8 cellular contexts compared by ENCODE assay signal in genomic region chr4:110631582-110632505, GRCh38. TPM values are rescaled to one million over a fixed set of nuclear protein-coding genes. Genes with fewer than 3 reads are reported as not detected.
DNase-seq lines count a peak whose midpoint lies in the region; ATAC-seq and TF ChIP-seq lines count a peak whose summit lies in the region.

No MANE protein-coding gene starts in this region.

- no peak overlapping the region for H3K4me3 ChIP-seq in CD4-positive, CD25-positive, alpha-beta regulatory T cell (ENCODE audit: low read depth, low read length)
- H3K4me3 ChIP-seq in adipocyte (ENCODE audit: low read length) = peak overlapping the region; percentile 81
- H3K4me3 ChIP-seq in right atrium auricular region = peak overlapping the region in 1 of 2 donors; percentile 40
- H3K4me3 ChIP-seq in prostate gland = peak overlapping the region in 1 of 2 donors; percentile 3

- intact Hi-C loops in prostate gland (cut with DNase I) = loop anchor here (2.0 to 5.0 kb wide), 2 partner anchors 843 to 1000 kb away; no protein-coding TSS in a partner anchor

- H3K9me3 ChIP-seq in CD4-positive, CD25-positive, alpha-beta regulatory T cell (ENCODE audit: control insufficient read depth in 2 of 2, low read length in 2 of 2) = no peaks in the 10 kb centered on the region
- H3K9me3 ChIP-seq in adipocyte (ENCODE audit: control insufficient read depth, low read length) (no peaks in the 10 kb centered on the region), right atrium auricular region (no peaks in the 10 kb centered on the region), prostate gland (no peaks in the 10 kb centered on the region)

- WGBS in prostate gland = 9% methylated on average over 63 of the region's 63 CpGs

- peaks cover 51% of the 10 kb centered on the region for H3K27me3 ChIP-seq in CD4-positive, CD25-positive, alpha-beta regulatory T cell (ENCODE audit: control insufficient read depth, insufficient read depth, low read length)
- peaks cover 27% of the 10 kb centered on the region for H3K27me3 ChIP-seq in adipocyte (replicated peaks; ENCODE audit: control insufficient read depth, insufficient read depth, low read length)
- peaks cover 58 to 74% of the 10 kb centered on the region in 2 donors for H3K27me3 ChIP-seq in right atrium auricular region
- peaks cover 76% of the 10 kb centered on the region for H3K27me3 ChIP-seq in prostate gland (replicated peaks; ENCODE audit: insufficient read depth)

- H3K4me1 ChIP-seq in CD4-positive, CD25-positive, alpha-beta regulatory T cell (ENCODE audit: control insufficient read depth, insufficient read depth, low read length, poor library complexity, severe bottlenecking) = peaks cover 8% of the 10 kb centered on the region
- H3K4me1 ChIP-seq in adipocyte (ENCODE audit: control insufficient read depth, insufficient read depth, low read length) (peaks cover 6% of the 10 kb centered on the region), right atrium auricular region (peaks cover 0 to 30% of the 10 kb centered on the region in 2 donors), prostate gland (replicated peaks) (no peaks in the 10 kb centered on the region)

- H3K9me3 Mint-ChIP-seq in CD4-positive, CD25-positive, alpha-beta regulatory T cell = peaks cover 0 to 35% (median 3%) of the 10 kb centered on the region in 7 donors

- no peak for TF ChIP-seq POLR2A in prostate gland (IDR thresholded peaks at IDR 0.05)

- H3K27ac Mint-ChIP-seq in CD4-positive, CD25-positive, alpha-beta regulatory T cell = no peak overlapping the region

- H3K36me3 Mint-ChIP-seq in CD4-positive, CD25-positive, alpha-beta regulatory T cell = peaks cover 3% of the 10 kb centered on the region

- peak in 1 of 3 donors; percentile 66 for DNase-seq in CD4-positive, CD25-positive, alpha-beta regulatory T cell
- peak; percentile 79 for DNase-seq in NCI-H460 (ENCODE audit: extremely low read depth, low read depth)
- peak; percentile 94 for DNase-seq in adipocyte (ENCODE audit: low read depth)
- no peak for DNase-seq in right atrium auricular region (ENCODE audit: low spot score)
- peak; percentile 44 for DNase-seq in prostate gland (ENCODE audit: low spot score)
- DNase-seq in activated effector memory CD4-positive, alpha-beta T cell treated with Interleukin-2 at 50 U/mL for 16 hours = no peak

- no peaks in the 10 kb centered on the region for H3K36me3 ChIP-seq in CD4-positive, CD25-positive, alpha-beta regulatory T cell (ENCODE audit: control insufficient read depth, insufficient read depth, low read length)
- H3K36me3 ChIP-seq in adipocyte (ENCODE audit: control insufficient read depth, insufficient read depth, low read length, severe bottlenecking) (no peaks in the 10 kb centered on the region), right atrium auricular region (no peaks in the 10 kb centered on the region), prostate gland (no peaks in the 10 kb centered on the region)

- peak overlapping the region; percentile 70 for H3K9ac ChIP-seq in adipocyte (ENCODE audit: low read length)

- H3K27ac ChIP-seq in CD4-positive, CD25-positive, alpha-beta regulatory T cell (ENCODE audit: insufficient read depth, low read length, poor library complexity, severe bottlenecking) = no peak overlapping the region
- no peak overlapping the region for H3K27ac ChIP-seq in right atrium auricular region
- H3K27ac ChIP-seq in prostate gland = no peak overlapping the region

- ATAC-seq in CD4-positive, CD25-positive, alpha-beta regulatory T cell (ENCODE audit: low read depth in 2 of 2) = peak in 1 of 2 donors; percentile 39
- ATAC-seq in GM18867 (IDR thresholded peaks at IDR 0.05; ENCODE audit: unreplicated experiment) = peak; percentile 96
- ATAC-seq in HG03095 (IDR thresholded peaks at IDR 0.05; ENCODE audit: unreplicated experiment) = peak; percentile 96

- peak overlapping the region in 3 of 4 donors; percentile 54 to 87 (median 69) for H3K4me3 Mint-ChIP-seq in CD4-positive, CD25-positive, alpha-beta regulatory T cell

- H3K27me3 Mint-ChIP-seq in CD4-positive, CD25-positive, alpha-beta regulatory T cell = peaks cover 92% of the 10 kb centered on the region

- TF ChIP-seq CTCF in right atrium auricular region (IDR thresholded peaks at IDR 0.05) (peak; percentile 56 to 84), prostate gland (IDR thresholded peaks at IDR 0.05) (peak; percentile 21 to 67 (median 48))

- H3K4me1 Mint-ChIP-seq in CD4-positive, CD25-positive, alpha-beta regulatory T cell = peaks cover 0 to 32% (median 6%) of the 10 kb centered on the region in 4 donors

RNA-seq across cellular contexts. Expression of gene PITX2, which starts 9.0 kb away (rescaled TPM):
- not detected for total RNA-seq in CD4-positive, CD25-positive, alpha-beta regulatory T cell
- not detected for polyA plus RNA-seq in CD4-positive, CD25-positive, alpha-beta regulatory T cell
- total RNA-seq in NCI-H460 (2014; rRNA removed; shearing (Covaris generic)) = 0.92 and 0.95 TPM in 2 replicates
- 0.39 and 0.50 TPM in 2 replicates for polyA plus RNA-seq in NCI-H460 (2014; cell fraction: nucleus; rRNA removed)
- total RNA-seq in right atrium auricular region = 10 to 100 TPM in 1 of 2 donors, under 1 TPM in 1; 0.24 to 25.4 TPM
- 1 to 10 TPM; 2.0 to 2.3 TPM for total RNA-seq in prostate gland

Comparison
In these comparisons a context has a peak if more than half of its experiments do, and no peak if none do; other contexts are left out.
1. DNase-seq: peak in NCI-H460 (single experiment), adipocyte (single experiment) and prostate gland (single experiment); none in right atrium auricular region (single experiment) and activated effector memory CD4-positive, alpha-beta T cell treated with Interleukin-2 at 50 U/mL for 16 hours (single experiment).